9 cellular contexts compared by ENCODE assay signal in the genomic region with DNA sequence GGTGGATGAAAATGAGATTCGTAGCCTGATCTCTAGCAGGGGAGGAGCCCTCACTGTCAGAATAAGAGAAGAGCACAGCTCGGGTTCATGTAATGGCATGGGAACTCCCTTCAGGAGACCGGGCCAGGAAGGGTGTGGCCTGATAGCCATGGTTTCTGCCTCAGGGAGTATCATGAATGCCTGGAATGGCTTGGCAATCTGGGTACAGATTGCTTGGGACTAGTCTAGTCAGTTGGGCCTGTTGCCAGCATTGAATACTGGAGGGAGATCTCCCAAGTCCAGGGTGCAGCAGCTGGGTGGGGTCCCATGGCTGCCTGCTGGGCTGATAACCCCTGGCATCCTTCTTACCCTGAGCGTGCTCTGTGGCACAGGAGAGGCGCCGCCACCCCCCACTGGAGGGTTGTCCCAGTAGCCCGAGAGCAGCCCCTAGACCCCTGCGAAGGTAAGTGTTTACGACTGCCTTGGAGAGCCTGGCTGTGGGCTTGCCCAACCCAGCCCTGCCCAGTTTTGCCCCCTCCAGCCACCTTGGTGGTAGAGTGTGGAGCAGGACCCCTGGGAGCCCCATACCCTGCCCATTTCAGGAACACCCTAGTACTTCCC.
A peak's percentile ranks its signal among the peaks of the same experiment; 100 is the strongest.
DNase-seq lines count a peak whose midpoint lies in the region; ATAC-seq, FAIRE-seq and TF ChIP-seq lines count a peak whose summit lies in the region.
"Had no signal": no experiment of that assay in that cellular context is flagged by ENCODE, and none has a peak within 500 bp of the region (broad histone marks: within the 10 kb centered on the region; RNA-seq: fewer than 3 reads in every experiment).

No MANE protein-coding gene starts in this region.

- H3K9me3 ChIP-seq in mammary epithelial cell (replicated peaks; ENCODE audit: insufficient read depth, low read length) (no peaks in the 10 kb centered on the region), trophoblast cell (ENCODE audit: insufficient read depth, low read depth, low read length) (no peaks in the 10 kb centered on the region), psoas muscle (no peaks in the 10 kb centered on the region)
- H3K9me3 ChIP-seq: body of pancreas had no signal

- no peaks in the 10 kb centered on the region for H4K20me1 ChIP-seq in mammary epithelial cell (ENCODE audit: insufficient read depth, low read length)

- H4K12ac ChIP-seq in trophoblast cell (ENCODE audit: low read depth, low read length), result peak overlapping the region; percentile 26

- H3K4me1 ChIP-seq in mammary epithelial cell (ENCODE audit: insufficient read depth, low read length), result no peaks in the 10 kb centered on the region
- no peaks in the 10 kb centered on the region for H3K4me1 ChIP-seq in trophoblast cell (ENCODE audit: control insufficient read depth in 1 of 2, insufficient read depth in 2 of 2, low read length in 2 of 2)
- H3K4me1 ChIP-seq in psoas muscle, result no peaks in the 10 kb centered on the region
- H3K4me1 ChIP-seq: body of pancreas had no signal

- H3K4me3 ChIP-seq in mammary epithelial cell (replicated peaks in 1 of 3; ENCODE audit: insufficient read depth in 1 of 3, low read depth in 2 of 3, low read length in 3 of 3) (no peak overlapping the region), trophoblast cell (ENCODE audit: low read depth, low read length) (no peak overlapping the region), psoas muscle (no peak overlapping the region)
- H3K4me3 ChIP-seq: body of pancreas had no signal

- no peak overlapping the region for H2BK5ac ChIP-seq in trophoblast cell (ENCODE audit: low read depth, low read length, poor library complexity)

- peak; percentile 21 for ATAC-seq in GM19328 (IDR thresholded peaks at IDR 0.05; ENCODE audit: unreplicated experiment)
- ATAC-seq in HG02981 (IDR thresholded peaks at IDR 0.05; ENCODE audit: unreplicated experiment), result peak; percentile 15
- no peak for ATAC-seq in psoas muscle

- peak overlapping the region; percentile 71 for H2BK12ac ChIP-seq in trophoblast cell (ENCODE audit: low read length)

- H4K91ac ChIP-seq in trophoblast cell (ENCODE audit: low read depth, low read length), result peak overlapping the region; percentile 21

- H3K14ac ChIP-seq in trophoblast cell (ENCODE audit: low read length), result no peak overlapping the region

- 90% methylated on average over 8 of the region's 9 CpGs for WGBS in mammary epithelial cell (ENCODE audit: low coverage, missing lambda C conversion rate)
- no CpG with 5 or more reads among the region's 9 CpGs for WGBS in trophoblast cell (ENCODE audit: extremely low coverage, insufficient coverage, insufficient read length)
- WGBS in psoas muscle, 3 donors, result 85 to 91% (median 86%) methylated on average over 7 to 9 of the region's 9 CpGs

- DNase-seq in mammary epithelial cell (peak; percentile 12), trophoblast cell (peak in 1 of 2 donors; percentile 51), NCI-H187 treated with DMSO at 0.1 percent for 48 hours (lab: John Stamatoyannopoulos, UW) (no peak), psoas muscle (no peak), HTR-8/SVneo (ENCODE audit: insufficient read length, low spot score) (no peak)
- DNase-seq: GF-D8 had no signal

- no TSS peak for BruUV-seq in mammary epithelial cell (replicated peaks; lab: Mats Ljungman, UMichigan)

- H3K27me3 ChIP-seq in mammary epithelial cell (ENCODE audit: insufficient read depth, low read length) (peaks cover 3% of the 10 kb centered on the region), trophoblast cell (ENCODE audit: insufficient read depth, low read length) (no peaks in the 10 kb centered on the region), psoas muscle (ENCODE audit: insufficient read depth in 3 of 3, low read length in 2 of 3) (peaks cover 0 to 12% (median 0%) of the 10 kb centered on the region in 3 donors)
- H3K27me3 ChIP-seq: body of pancreas had no signal

- intact Hi-C loops in mammary epithelial cell (cut with micrococcal nuclease), result loop anchor here (1.0 to 10.0 kb wide), 4 partner anchors 253 to 783 kb away; a partner anchor contains a TSS
- intact Hi-C loops in psoas muscle (cut with DNase I), result no loop called here

- H3K4me2 ChIP-seq in mammary epithelial cell (ENCODE audit: insufficient read depth, low read depth, low read length) (no peak overlapping the region), trophoblast cell (ENCODE audit: low read length) (no peak overlapping the region)

- no peak for FAIRE-seq in HTR-8/SVneo (lab: Jason Lieb, UNC)

- no peak overlapping the region for H3K4ac ChIP-seq in trophoblast cell (ENCODE audit: low read depth, low read length)

- no peaks in the 10 kb centered on the region for H3K36me3 ChIP-seq in mammary epithelial cell (ENCODE audit: insufficient read depth, low read length)
- no peaks in the 10 kb centered on the region for H3K36me3 ChIP-seq in trophoblast cell (ENCODE audit: control insufficient read depth in 1 of 2, insufficient read depth in 2 of 2, low read length in 2 of 2)
- no peaks in the 10 kb centered on the region for H3K36me3 ChIP-seq in psoas muscle (ENCODE audit: insufficient read depth in 1 of 2, low read depth in 1 of 2)

- no peaks in the 10 kb centered on the region for H3K79me2 ChIP-seq in mammary epithelial cell (ENCODE audit: insufficient read depth, low read length)
- H3K79me2 ChIP-seq in trophoblast cell (ENCODE audit: control insufficient read depth, insufficient read depth, low read length, poor library complexity), result no peaks in the 10 kb centered on the region

- CTCF ChIA-PET in mammary epithelial cell (lab: Charles Lee; ENCODE audit: low non-redundant PET), result interaction anchor here (0.6 to 1.1 kb wide), 4 partner anchors 59 to 355 kb away, joined by 3 to 10 read pairs (median 8); no protein-coding TSS in a partner anchor

- peak overlapping the region; percentile 13 for H2BK120ac ChIP-seq in trophoblast cell (ENCODE audit: insufficient read depth, low read length, poor library complexity)

- H3K27ac ChIP-seq in mammary epithelial cell (ENCODE audit: insufficient read depth, low read depth, low read length), result no peak overlapping the region
- H3K27ac ChIP-seq in trophoblast cell (ENCODE audit: low read depth, low read length), result no peak overlapping the region
- no peak overlapping the region for H3K27ac ChIP-seq in psoas muscle
- H3K27ac ChIP-seq: body of pancreas had no signal

- H3K9ac ChIP-seq in mammary epithelial cell (ENCODE audit: insufficient read depth, low read length), result no peak overlapping the region
- H3K9ac ChIP-seq in trophoblast cell (ENCODE audit: low read length), result no peak overlapping the region

- TF ChIP-seq CTCF in mammary epithelial cell (conservative IDR thresholded peaks at IDR 0.05 in 1 of 2, IDR thresholded peaks at IDR 0.05 in 1 of 2; ENCODE audit: extremely low read depth in 1 of 2, insufficient read depth in 1 of 2, low read depth in 1 of 2, low read length in 2 of 2) (no peak), psoas muscle (IDR thresholded peaks at IDR 0.05) (no peak)

- in situ Hi-C loops in mammary epithelial cell (cut with MboI; ENCODE audit: low sequenced_read_pairs in 2 of 2), result no loop called here

- no peak overlapping the region for H3K23ac ChIP-seq in trophoblast cell (ENCODE audit: low read length)

- H2AFZ ChIP-seq in mammary epithelial cell (ENCODE audit: low read depth, low read length), result peak overlapping the region; percentile 34
- H2AFZ ChIP-seq in trophoblast cell (ENCODE audit: insufficient read depth, low read length, poor library complexity), result no peak overlapping the region

- H3K79me1 ChIP-seq in trophoblast cell (ENCODE audit: low read length), result no peaks in the 10 kb centered on the region

- H4K8ac ChIP-seq in trophoblast cell (ENCODE audit: low read depth, low read length), result peak overlapping the region; percentile 29

- dilution Hi-C loops in mammary epithelial cell (cut with HindIII; ENCODE audit: low sequenced_read_pairs), result no loop called here

- no peak overlapping the region for H2AK5ac ChIP-seq in trophoblast cell (ENCODE audit: low read length)

- no peak overlapping the region for H3K18ac ChIP-seq in trophoblast cell (ENCODE audit: low read length)

Comparison
In these comparisons a context has a peak if more than half of its experiments do, and no peak if none do; other contexts are left out.
1. ATAC-seq: peak in GM19328 (single experiment) and HG02981 (single experiment); none in psoas muscle (0 of 4).